3 cellular contexts compared by ENCODE assay signal in genomic region chr2:26977012-26977411, GRCh38.
TF ChIP-seq lines count a peak whose summit lies in the region.

No MANE protein-coding gene starts in this region.

TF ChIP-seq in SK-N-SH treated with all-trans-retinoic acid at 6 μM for 48 hours, 23 proteins besides CTCF, POLR2A, EP300 and RAD21:
- TF ChIP-seq ZC3H10 (CRISPR knock-in tag; IDR thresholded peaks at IDR 0.05) (no peak), ISL1 (CRISPR knock-in tag; IDR thresholded peaks at IDR 0.05) (peak; percentile 52)
TF ChIP-seq in SK-N-SH treated with all-trans-retinoic acid at 6 μM for 48 hours: peak in this region for 1.

TF ChIP-seq in SK-N-SH, 30 proteins besides CTCF, POLR2A, EP300 and RAD21:
- TF ChIP-seq POLR2AphosphoS5 (IDR thresholded peaks at IDR 0.05; ENCODE audit: low read depth, low read length) (no peak), TCF12 (IDR thresholded peaks at IDR 0.05) (no peak), JUND (IDR thresholded peaks at IDR 0.05) (no peak), USF2 (IDR thresholded peaks at IDR 0.05; ENCODE audit: borderline replicate concordance, low read depth, low read length) (no peak), FOSL2 (IDR thresholded peaks at IDR 0.05; ENCODE audit: borderline replicate concordance, low read depth) (no peak), SMC3 (IDR thresholded peaks at IDR 0.05; ENCODE audit: low read depth, low read length) (no peak), SIN3A (IDR thresholded peaks at IDR 0.05; ENCODE audit: borderline replicate concordance, low read depth, low read length) (no peak), NRF1 (IDR thresholded peaks at IDR 0.05; ENCODE audit: low read depth, low read length) (no peak), MEF2A (IDR thresholded peaks at IDR 0.05; ENCODE audit: borderline replicate concordance, low read depth) (no peak)
- TF ChIP-seq, protein P1, sequence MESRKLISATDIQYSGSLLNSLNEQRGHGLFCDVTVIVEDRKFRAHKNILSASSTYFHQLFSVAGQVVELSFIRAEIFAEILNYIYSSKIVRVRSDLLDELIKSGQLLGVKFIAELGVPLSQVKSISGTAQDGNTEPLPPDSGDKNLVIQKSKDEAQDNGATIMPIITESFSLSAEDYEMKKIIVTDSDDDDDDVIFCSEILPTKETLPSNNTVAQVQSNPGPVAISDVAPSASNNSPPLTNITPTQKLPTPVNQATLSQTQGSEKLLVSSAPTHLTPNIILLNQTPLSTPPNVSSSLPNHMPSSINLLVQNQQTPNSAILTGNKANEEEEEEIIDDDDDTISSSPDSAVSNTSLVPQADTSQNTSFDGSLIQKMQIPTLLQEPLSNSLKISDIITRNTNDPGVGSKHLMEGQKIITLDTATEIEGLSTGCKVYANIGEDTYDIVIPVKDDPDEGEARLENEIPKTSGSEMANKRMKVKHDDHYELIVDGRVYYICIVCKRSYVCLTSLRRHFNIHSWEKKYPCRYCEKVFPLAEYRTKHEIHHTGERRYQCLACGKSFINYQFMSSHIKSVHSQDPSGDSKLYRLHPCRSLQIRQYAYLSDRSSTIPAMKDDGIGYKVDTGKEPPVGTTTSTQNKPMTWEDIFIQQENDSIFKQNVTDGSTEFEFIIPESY (IDR thresholded peaks at IDR 0.05; ENCODE audit: borderline replicate concordance, low read depth): no peak

TF ChIP-seq in K562, 482 proteins besides CTCF, POLR2A, EP300 and RAD21:
- TF ChIP-seq ZKSCAN8 (CRISPR knock-in tag; IDR thresholded peaks at IDR 0.05) (no peak), ZNF184 (CRISPR knock-in tag; IDR thresholded peaks at IDR 0.05) (no peak), POLR3G (IDR thresholded peaks at IDR 0.05; ENCODE audit: extremely low read depth, insufficient read length, insufficient replicate concordance) (no peak)
- TF ChIP-seq, protein P2, sequence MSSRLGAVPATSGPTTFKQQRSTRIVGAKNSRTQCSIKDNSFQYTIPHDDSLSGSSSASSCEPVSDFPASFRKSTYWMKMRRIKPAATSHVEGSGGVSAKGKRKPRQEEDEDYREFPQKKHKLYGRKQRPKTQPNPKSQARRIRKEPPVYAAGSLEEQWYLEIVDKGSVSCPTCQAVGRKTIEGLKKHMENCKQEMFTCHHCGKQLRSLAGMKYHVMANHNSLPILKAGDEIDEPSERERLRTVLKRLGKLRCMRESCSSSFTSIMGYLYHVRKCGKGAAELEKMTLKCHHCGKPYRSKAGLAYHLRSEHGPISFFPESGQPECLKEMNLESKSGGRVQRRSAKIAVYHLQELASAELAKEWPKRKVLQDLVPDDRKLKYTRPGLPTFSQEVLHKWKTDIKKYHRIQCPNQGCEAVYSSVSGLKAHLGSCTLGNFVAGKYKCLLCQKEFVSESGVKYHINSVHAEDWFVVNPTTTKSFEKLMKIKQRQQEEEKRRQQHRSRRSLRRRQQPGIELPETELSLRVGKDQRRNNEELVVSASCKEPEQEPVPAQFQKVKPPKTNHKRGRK (tag; IDR thresholded peaks at IDR 0.05): peak; percentile 43; the same call in 1 of the 2 replicates
